Comparison of ENCODE assay signal across 30 cellular contexts in the genomic region with DNA sequence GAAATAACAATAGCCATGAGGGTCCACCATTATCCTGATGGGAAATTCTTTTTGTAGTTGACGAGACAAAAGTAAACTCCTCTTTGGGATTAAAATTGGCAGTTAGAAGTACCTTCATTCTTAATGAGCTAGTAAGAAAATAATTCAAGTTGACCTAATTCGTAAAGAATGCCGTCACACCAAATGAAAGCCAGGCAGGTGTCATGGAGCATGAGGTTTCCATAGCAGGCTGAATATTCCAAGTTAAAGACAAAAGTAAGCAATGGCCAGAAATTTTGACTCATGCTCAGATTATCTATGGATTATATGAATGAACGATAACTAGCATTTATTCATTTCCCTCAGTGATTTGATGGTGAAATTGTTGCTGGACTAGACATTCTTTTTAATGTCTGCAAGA.
"Had no signal": no experiment of that assay in that cellular context is flagged by ENCODE, and none has a peak within 500 bp of the region (broad histone marks: within the 10 kb centered on the region; RNA-seq: fewer than 3 reads in every experiment).

No MANE protein-coding gene starts in this region.

- H3K27me3 ChIP-seq: cardiac muscle cell, colonic mucosa, gastroesophageal sphincter, right lobe of liver, stomach, tibial artery had no signal

- H3K4me1 ChIP-seq: colonic mucosa, gastroesophageal sphincter, left ventricle myocardium inferior, right lobe of liver, stomach, tibial artery had no signal

- H3K27me3 Mint-ChIP-seq: activated naive CD4-positive, alpha-beta T cell treated with anti-CD3 and anti-CD28 coated beads, Interleukin-2, amount 50 U/mL, for 24 hours; activated naive CD8-positive, alpha-beta T cell treated with anti-CD3 and anti-CD28 coated beads, Interleukin-2, amount 50 U/mL, for 24 hours; T-helper 17 cell had no signal

- H3K27ac Mint-ChIP-seq: activated naive CD4-positive, alpha-beta T cell treated with anti-CD3 and anti-CD28 coated beads, Interleukin-2, amount 50 U/mL, for 24 hours; activated naive CD8-positive, alpha-beta T cell treated with anti-CD3 and anti-CD28 coated beads, Interleukin-2, amount 50 U/mL, for 24 hours; activated T-helper 2 cell treated with anti-CD3 and anti-CD28 coated beads, Interferon-gamma antibody, Interleukin-2, Interleukin-4, amounts not matched to agents 10 μg/mL and 5 μg/mL and 100 μg/mL, durations not matched to agents 14 hours and 24 hours and 36 hours; nephron; stimulated activated effector memory CD8-positive, alpha-beta T cell treated with anti-CD3 and anti-CD28 coated beads, Interleukin-12 subunit alpha, Interleukin-12 subunit beta, amount 100 ng/mL, for 72 hours; T-helper 17 cell had no signal

- H3K9me3 Mint-ChIP-seq: nephron had no signal

- H3K9me3 ChIP-seq: colonic mucosa, gastroesophageal sphincter, left ventricle myocardium inferior, right lobe of liver, stomach, tibial artery had no signal

- H3K4me1 Mint-ChIP-seq: activated naive CD4-positive, alpha-beta T cell treated with anti-CD3 and anti-CD28 coated beads, Interleukin-2, amount 50 U/mL, for 24 hours; activated naive CD8-positive, alpha-beta T cell treated with anti-CD3 and anti-CD28 coated beads, Interleukin-2, amount 50 U/mL, for 24 hours; stimulated activated effector memory CD8-positive, alpha-beta T cell treated with anti-CD3 and anti-CD28 coated beads, Interleukin-12 subunit alpha, Interleukin-12 subunit beta, amount 100 ng/mL, for 72 hours; T-helper 17 cell had no signal

- H3K4me3 ChIP-seq: cardiac muscle cell, colonic mucosa, gastroesophageal sphincter, left ventricle myocardium inferior, lung, right lobe of liver, skin epidermis, stomach, tibial artery had no signal

- H3K4me3 Mint-ChIP-seq: activated naive CD4-positive, alpha-beta T cell treated with anti-CD3 and anti-CD28 coated beads, Interleukin-2, amount 50 U/mL, for 24 hours; activated naive CD8-positive, alpha-beta T cell treated with anti-CD3 and anti-CD28 coated beads, Interleukin-2, amount 50 U/mL, for 24 hours; nephron; stimulated activated effector memory CD8-positive, alpha-beta T cell treated with anti-CD3 and anti-CD28 coated beads, Interleukin-12 subunit alpha, Interleukin-12 subunit beta, amount 100 ng/mL, for 72 hours; T-helper 17 cell had no signal

- ATAC-seq: activated CD4-positive, CD25-positive, alpha-beta regulatory T cell treated with anti-CD3 and anti-CD28 coated beads, Interleukin-2, amount 50 U/mL, for 24 hours; activated naive CD8-positive, alpha-beta T cell treated with anti-CD3 and anti-CD28 coated beads, Interleukin-2, amount 50 U/mL, for 24 hours; gastroesophageal sphincter; right lobe of liver; stimulated activated effector memory CD8-positive, alpha-beta T cell treated with anti-CD3 and anti-CD28 coated beads, Interleukin-12 subunit alpha, Interleukin-12 subunit beta, amount 100 ng/mL, for 72 hours; T-helper 17 cell had no signal

- H3K27ac ChIP-seq: cardiac muscle cell, colonic mucosa, gastroesophageal sphincter, left ventricle myocardium inferior, right lobe of liver, skin epidermis, stomach, tibial artery, WERI-Rb-1 had no signal

- H3K36me3 ChIP-seq: cardiac muscle cell, colonic mucosa, gastroesophageal sphincter, left ventricle myocardium inferior, right lobe of liver, stomach, tibial artery, WERI-Rb-1 had no signal

- H3K36me3 Mint-ChIP-seq: activated naive CD4-positive, alpha-beta T cell treated with anti-CD3 and anti-CD28 coated beads, Interleukin-2, amount 50 U/mL, for 24 hours; stimulated activated effector memory CD8-positive, alpha-beta T cell treated with anti-CD3 and anti-CD28 coated beads, Interleukin-12 subunit alpha, Interleukin-12 subunit beta, amount 100 ng/mL, for 72 hours had no signal

- DNase-seq: activated CD4-positive, alpha-beta T cell treated with anti-CD3 and anti-CD28 coated beads for 48 hours; activated CD4-positive, alpha-beta T cell treated with anti-CD3 and anti-CD28 coated beads, Interleukin-2, amount 50 U/mL, for 48 hours; activated CD8-positive, alpha-beta memory T cell treated with anti-CD3 and anti-CD28 coated beads for 24 hours; activated naive CD8-positive, alpha-beta T cell treated with anti-CD3 and anti-CD28 coated beads, Interleukin-2, amount 50 U/mL, for 24 hours; activated T-cell treated with anti-CD3 and anti-CD28 coated beads, Interleukin-2, amount 50 U/mL, for 48 hours; amygdala; cerebellar nuclear complex; colonic mucosa; effector CD8-positive, alpha-beta T cell; erythroblast; head of caudate nucleus; hippocampal formation; left ventricle myocardium inferior; posterior cingulate gyrus; right lobe of liver; stimulated activated CD4-positive, alpha-beta T cell treated with anti-CD3 and anti-CD28 coated beads, Interleukin-4, amount 100 ng/mL, for 24 hours; stomach; T-helper 17 cell; T1000; tibial artery; WERI-Rb-1 had no signal
